ENCODE assay signal across 10 cellular contexts in genomic region chr22:21791635-21792625, GRCh38. TPM values are rescaled to one million over a fixed set of nuclear protein-coding genes. Genes with fewer than 3 reads are reported as not detected.
DNase-seq lines count a peak whose midpoint lies in the region; ATAC-seq and TF ChIP-seq lines count a peak whose summit lies in the region.
"Had no signal": no experiment of that assay in that cellular context is flagged by ENCODE, and none has a peak within 500 bp of the region (broad histone marks: within the 10 kb centered on the region; RNA-seq: fewer than 3 reads in every experiment).

No MANE protein-coding gene starts in this region.

- H3K27ac ChIP-seq in heart left ventricle: no peak overlapping the region
- H3K27ac ChIP-seq: testis had no signal

- TF ChIP-seq CTCF in heart left ventricle (IDR thresholded peaks at IDR 0.05): no peak
- no peak for TF ChIP-seq CTCF in CD14-positive monocyte (IDR thresholded peaks at IDR 0.05)

- WGBS in heart left ventricle, 4 donors: 81 to 84% (median 83%) methylated on average over 11 of the region's 11 CpGs

- peaks cover 0 to 3% (median 0%) of the 10 kb centered on the region in 3 donors for H3K27me3 Mint-ChIP-seq in CD14-positive monocyte (ENCODE audit: low read depth in 3 of 3)

- peaks cover 0 to 88% (median 36%) of the 10 kb centered on the region in 9 donors for H3K36me3 ChIP-seq in heart left ventricle

- H3K27ac Mint-ChIP-seq in CD14-positive monocyte: peak overlapping the region in 2 of 7 donors; percentile 11 to 57

- no peak for TF ChIP-seq POLR2A in heart left ventricle (IDR thresholded peaks at IDR 0.05)

- DNase-seq in CD1c-positive myeloid dendritic cell (ENCODE audit: extremely low spot score) (peak; percentile 31), left lobe of liver (ENCODE audit: low spot score) (no peak), heart left ventricle (no peak), CD14-positive monocyte (ENCODE audit: low spot score) (no peak), DMS79 (lab: John Stamatoyannopoulos, UW) (no peak)
- peak; percentile 73 for DNase-seq in activated CD8-positive, alpha-beta memory T cell treated with anti-CD3 and anti-CD28 coated beads for 24 hours
- DNase-seq: COR-L47, testis had no signal

- no peaks in the 10 kb centered on the region for H3K9me3 Mint-ChIP-seq in CD14-positive monocyte

- H3K4me3 Mint-ChIP-seq in CD14-positive monocyte: no peak overlapping the region

- intact Hi-C loops in heart left ventricle (cut with DNase I): loop anchor here in 1 of 10 donors (10.0 kb wide), 1 partner anchor 77 kb away; no protein-coding TSS in a partner anchor
- intact Hi-C loops in CD14-positive monocyte (cut with micrococcal nuclease): no loop called here

- no peaks in the 10 kb centered on the region for H3K27me3 ChIP-seq in heart left ventricle
- H3K27me3 ChIP-seq: testis had no signal

- no peak overlapping the region for H3K4me3 ChIP-seq in heart left ventricle
- H3K4me3 ChIP-seq: testis had no signal

- ATAC-seq in GM21786 (IDR thresholded peaks at IDR 0.05; ENCODE audit: unreplicated experiment) (peak; percentile 64), left lobe of liver (peak; percentile 16), GM18858 (IDR thresholded peaks at IDR 0.05; ENCODE audit: unreplicated experiment) (no peak), heart left ventricle (no peak)

- H3K4me1 ChIP-seq in heart left ventricle: peaks cover 0 to 7% (median under 1%) of the 10 kb centered on the region in 12 donors
- H3K4me1 ChIP-seq: testis had no signal

- H3K9me3 ChIP-seq in heart left ventricle: no peaks in the 10 kb centered on the region
- H3K9me3 ChIP-seq: testis had no signal

- H3K4me1 Mint-ChIP-seq in CD14-positive monocyte: no peaks in the 10 kb centered on the region

- peaks cover 53 to 73% of the 10 kb centered on the region in 2 donors for H3K36me3 Mint-ChIP-seq in CD14-positive monocyte

RNA-seq across cellular contexts. Expression of gene YPEL1, which starts 56.3 kb away (rescaled TPM):
- total RNA-seq in left lobe of liver (2.4 TPM), heart left ventricle (10 to 100 TPM in 1 of 9 donors, 1 to 10 TPM in 8; 6.3 to 10.0 (median 7.5) TPM)
- polyA plus RNA-seq in heart left ventricle (1 to 10 TPM; 2.5 to 2.8 TPM), CD14-positive monocyte (1 to 10 TPM; 2.0 to 2.3 TPM)

Comparison
In these comparisons a context has a peak if more than half of its experiments do, and no peak if none do; other contexts are left out.
1. DNase-seq: peak in CD1c-positive myeloid dendritic cell (single experiment) and activated CD8-positive, alpha-beta memory T cell treated with anti-CD3 and anti-CD28 coated beads for 24 hours (single experiment); none in left lobe of liver (single experiment), heart left ventricle (0 of 5), CD14-positive monocyte (single experiment) and DMS79 (single experiment).
2. ATAC-seq: peak in GM21786 (single experiment) and left lobe of liver (single experiment); none in GM18858 (single experiment) and heart left ventricle (0 of 4).